ENCODE assay signal across 1 cellular context in the genomic region with DNA sequence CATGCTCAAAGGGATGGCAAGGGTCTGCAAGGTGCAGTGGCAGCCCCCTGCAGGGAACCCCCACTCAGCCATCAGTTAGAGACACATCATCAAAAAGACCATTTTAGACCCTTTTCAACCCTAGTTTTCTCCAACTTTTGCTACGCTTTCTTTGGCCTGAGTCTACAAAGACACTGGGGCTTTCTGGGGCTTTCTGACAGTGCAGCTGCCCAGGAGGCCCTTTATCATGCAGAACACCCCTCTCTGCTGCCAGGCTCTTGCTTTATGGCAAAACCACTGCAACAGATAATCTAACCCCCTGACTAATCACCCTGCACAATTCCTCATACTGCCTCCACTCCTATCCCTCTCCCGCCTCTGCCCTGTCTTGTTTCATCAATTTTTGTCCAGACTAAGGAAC.
TF ChIP-seq lines count a peak whose summit lies in the region.

No MANE protein-coding gene starts in this region.

TF ChIP-seq in SK-N-SH, 30 proteins besides CTCF, POLR2A, EP300 and RAD21 (continued from another document):
- TF ChIP-seq, protein P1, sequence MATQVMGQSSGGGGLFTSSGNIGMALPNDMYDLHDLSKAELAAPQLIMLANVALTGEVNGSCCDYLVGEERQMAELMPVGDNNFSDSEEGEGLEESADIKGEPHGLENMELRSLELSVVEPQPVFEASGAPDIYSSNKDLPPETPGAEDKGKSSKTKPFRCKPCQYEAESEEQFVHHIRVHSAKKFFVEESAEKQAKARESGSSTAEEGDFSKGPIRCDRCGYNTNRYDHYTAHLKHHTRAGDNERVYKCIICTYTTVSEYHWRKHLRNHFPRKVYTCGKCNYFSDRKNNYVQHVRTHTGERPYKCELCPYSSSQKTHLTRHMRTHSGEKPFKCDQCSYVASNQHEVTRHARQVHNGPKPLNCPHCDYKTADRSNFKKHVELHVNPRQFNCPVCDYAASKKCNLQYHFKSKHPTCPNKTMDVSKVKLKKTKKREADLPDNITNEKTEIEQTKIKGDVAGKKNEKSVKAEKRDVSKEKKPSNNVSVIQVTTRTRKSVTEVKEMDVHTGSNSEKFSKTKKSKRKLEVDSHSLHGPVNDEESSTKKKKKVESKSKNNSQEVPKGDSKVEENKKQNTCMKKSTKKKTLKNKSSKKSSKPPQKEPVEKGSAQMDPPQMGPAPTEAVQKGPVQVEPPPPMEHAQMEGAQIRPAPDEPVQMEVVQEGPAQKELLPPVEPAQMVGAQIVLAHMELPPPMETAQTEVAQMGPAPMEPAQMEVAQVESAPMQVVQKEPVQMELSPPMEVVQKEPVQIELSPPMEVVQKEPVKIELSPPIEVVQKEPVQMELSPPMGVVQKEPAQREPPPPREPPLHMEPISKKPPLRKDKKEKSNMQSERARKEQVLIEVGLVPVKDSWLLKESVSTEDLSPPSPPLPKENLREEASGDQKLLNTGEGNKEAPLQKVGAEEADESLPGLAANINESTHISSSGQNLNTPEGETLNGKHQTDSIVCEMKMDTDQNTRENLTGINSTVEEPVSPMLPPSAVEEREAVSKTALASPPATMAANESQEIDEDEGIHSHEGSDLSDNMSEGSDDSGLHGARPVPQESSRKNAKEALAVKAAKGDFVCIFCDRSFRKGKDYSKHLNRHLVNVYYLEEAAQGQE (IDR thresholded peaks at IDR 0.05; ENCODE audit: low read depth, low read length): no peak
- TF ChIP-seq JUND (IDR thresholded peaks at IDR 0.05): no peak
- no peak for TF ChIP-seq FOXM1 (IDR thresholded peaks at IDR 0.05; ENCODE audit: low read depth)
- no peak for TF ChIP-seq SIN3A (IDR thresholded peaks at IDR 0.05; ENCODE audit: borderline replicate concordance, low read depth, low read length)
- TF ChIP-seq FOXJ3 (CRISPR knock-in tag; IDR thresholded peaks at IDR 0.05): no peak
- no peak for TF ChIP-seq TCF12 (IDR thresholded peaks at IDR 0.05)
- TF ChIP-seq TAF1 (IDR thresholded peaks at IDR 0.05; ENCODE audit: borderline replicate concordance, low read depth, low read length): no peak
